8 cellular contexts compared by ENCODE assay signal in genomic region chr2:64412671-64413070, GRCh38.
"Had no signal": no experiment of that assay in that cellular context is flagged by ENCODE, and none has a peak within 500 bp of the region (broad histone marks: within the 10 kb centered on the region; RNA-seq: fewer than 3 reads in every experiment).

No MANE protein-coding gene starts in this region.

- H3K4me3 ChIP-seq: GM12878 had no signal

- FAIRE-seq: G401.6, GM12878, GM12891, GM12892, GM18507, GM19239 had no signal

- DNase-seq: GDM1, GF-D8 had no signal

- ATAC-seq: GM12878 had no signal
